ENCODE assay signal across 11 cellular contexts in the genomic region with DNA sequence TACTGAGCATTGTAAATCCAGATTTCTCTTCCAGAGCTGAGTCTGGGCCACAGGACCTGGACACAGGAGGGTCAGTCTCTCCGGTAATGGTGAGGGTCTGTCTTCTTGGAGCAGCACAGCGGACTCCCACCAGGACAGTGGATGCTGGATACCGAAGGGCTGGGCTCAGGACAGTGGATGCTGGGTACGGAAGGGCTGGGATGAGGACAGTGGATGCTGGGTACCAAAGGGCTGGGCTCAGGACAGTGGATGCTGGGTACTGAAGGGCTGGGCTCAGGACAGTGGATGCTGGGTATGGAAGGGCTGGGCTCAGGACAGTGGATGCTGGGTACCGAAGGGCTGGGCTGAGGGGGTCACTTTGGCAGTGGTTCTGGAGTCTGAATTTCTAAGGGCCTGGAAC. TPM values are rescaled to one million over a fixed set of nuclear protein-coding genes. Genes with fewer than 3 reads are reported as not detected.
"Had no signal": no experiment of that assay in that cellular context is flagged by ENCODE, and none has a peak within 500 bp of the region (broad histone marks: within the 10 kb centered on the region; RNA-seq: fewer than 3 reads in every experiment).

No MANE protein-coding gene starts in this region.

RNA-seq across cellular contexts. Expression of a gene that starts 9.6 kb away (rescaled TPM):
- total RNA-seq: ascending aorta, bronchial epithelial cell, cardiac muscle cell, chondrocyte, WTC11 had no signal
- polyA plus RNA-seq: adipose tissue, cardiac muscle cell had no signal

RNA-seq across cellular contexts. Expression of a gene that starts 20.0 kb away (rescaled TPM):
- total RNA-seq: activated CD4-positive, alpha-beta T cell treated with anti-CD3 and anti-CD28 coated beads, Interleukin-2, amount 10 ng/mL, durations not matched to agents 7 days and 5 days; activated naive CD8-positive, alpha-beta T cell treated with anti-CD3 and anti-CD28 coated beads, Interleukin-2, amount 10 ng/mL, durations not matched to agents 7 days and 5 days; T-helper 1 cell treated with Interleukin-12 subunit alpha and Interleukin-12 subunit beta and Interleukin-4 antibody, amounts not matched to agents 30 ng/mL and 1 ng/mL, for 36 hours; T-helper 17 cell; T-helper 2 cell treated with Interferon-gamma antibody and Interleukin-4, amounts not matched to agents 100 ng/mL and 5 ng/mL, for 36 hours had no signal

RNA-seq across cellular contexts. Expression of a gene that starts 29.5 kb away (rescaled TPM):
- polyA plus RNA-seq: cardiac muscle cell had no signal
